In the genomic region with DNA sequence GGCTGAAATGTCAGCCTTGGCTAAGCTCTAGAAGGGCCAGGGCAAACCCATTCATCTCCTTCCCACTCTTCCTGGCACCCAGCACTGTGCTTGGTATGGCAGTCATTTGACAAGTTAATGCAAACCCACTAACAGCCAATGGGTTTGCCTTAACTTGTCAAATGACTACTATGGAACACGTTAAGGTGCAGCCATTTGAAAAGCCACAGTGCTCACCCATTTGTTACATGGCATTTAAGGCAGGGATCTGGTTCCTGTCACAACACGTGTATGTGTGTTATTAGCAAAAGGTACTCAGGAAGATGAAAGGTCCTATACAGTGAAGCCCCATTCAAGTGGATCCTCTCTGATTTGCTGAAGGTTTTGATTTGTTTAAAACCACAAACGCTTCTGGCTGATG, we compare ENCODE assay signal across 25 cellular contexts. TPM values are rescaled to one million over a fixed set of nuclear protein-coding genes. Genes with fewer than 3 reads are reported as not detected.
DNase-seq lines count a peak whose midpoint lies in the region; ATAC-seq, FAIRE-seq and TF ChIP-seq lines count a peak whose summit lies in the region.
"Had no signal": no experiment of that assay in that cellular context is flagged by ENCODE, and none has a peak within 500 bp of the region (broad histone marks: within the 10 kb centered on the region; RNA-seq: fewer than 3 reads in every experiment).

No MANE protein-coding gene starts in this region.

- peak overlapping the region in 5 of 11 experiments; percentile 41 to 94 (median 91); a peak in 10 of 22 replicates for H3K9ac ChIP-seq in BLaER1 treated with 17β-estradiol and CSF1 and Interleukin-3, amounts not matched to agents 10 nM and 100 nM
- H3K9ac ChIP-seq in astrocyte (ENCODE audit: low read length) = no peak overlapping the region
- peak overlapping the region; percentile 99 for H3K9ac ChIP-seq in neural cell (ENCODE audit: low read length)
- H3K9ac ChIP-seq: SK-N-SH had no signal

- H3K9me3 Mint-ChIP-seq in GM23338 (no peaks in the 10 kb centered on the region), astrocyte (ENCODE audit: unreplicated experiment) (no peaks in the 10 kb centered on the region)

- peaks cover 49 to 87% (median 73%) of the 10 kb centered on the region in 10 experiments for H3K4me1 ChIP-seq in BLaER1 treated with 17β-estradiol and CSF1 and Interleukin-3, amounts not matched to agents 10 nM and 100 nM
- H3K4me1 ChIP-seq in GM23338 (ENCODE audit: insufficient read depth) (peaks cover 40% of the 10 kb centered on the region), astrocyte (ENCODE audit: insufficient read depth, low read length) (peaks cover 10% of the 10 kb centered on the region)

- TF ChIP-seq RAD21 in neural cell (conservative IDR thresholded peaks at IDR 0.05) = no peak

- H3K79me2 ChIP-seq in GM23338 (replicated peaks; ENCODE audit: insufficient read depth) = peaks cover 76% of the 10 kb centered on the region
- H3K79me2 ChIP-seq in astrocyte (ENCODE audit: insufficient read depth, low read length) = peaks cover 59% of the 10 kb centered on the region
- peaks cover 95% of the 10 kb centered on the region for H3K79me2 ChIP-seq in neural cell (replicated peaks; ENCODE audit: insufficient read depth, low read length)

- no peaks in the 10 kb centered on the region for H3K36me3 Mint-ChIP-seq in GM23338 (ENCODE audit: low read depth)
- H3K36me3 Mint-ChIP-seq in astrocyte (ENCODE audit: low read depth, unreplicated experiment) = peaks cover 2% of the 10 kb centered on the region
- H3K36me3 Mint-ChIP-seq: CD14-positive monocyte, IgD-negative memory B cell had no signal

- H3K27me3 Mint-ChIP-seq in GM23338 (ENCODE audit: insufficient read depth, low read depth, poor library complexity) (peaks cover 25% of the 10 kb centered on the region), astrocyte (ENCODE audit: low read depth, unreplicated experiment) (peaks cover 12% of the 10 kb centered on the region)

- no peak for FAIRE-seq in astrocyte (lab: Jason Lieb, UNC)
- FAIRE-seq: GM12878 had no signal

- peak overlapping the region in 7 of 11 experiments; percentile 1 to 91 (median 87); a peak in 9 of 22 replicates for H3K27ac ChIP-seq in BLaER1 treated with 17β-estradiol and CSF1 and Interleukin-3, amounts not matched to agents 10 nM and 100 nM
- H3K27ac ChIP-seq in GM23338 (ENCODE audit: low read depth) = no peak overlapping the region
- no peak overlapping the region for H3K27ac ChIP-seq in astrocyte (ENCODE audit: low read depth, low read length)
- peak overlapping the region; percentile 98 for H3K27ac ChIP-seq in neural cell (ENCODE audit: low read length)

- peaks cover 0 to 33% (median 0%) of the 10 kb centered on the region in 11 experiments; a peak in 8 of 22 replicates for H3K27me3 ChIP-seq in BLaER1 treated with 17β-estradiol and CSF1 and Interleukin-3, amounts not matched to agents 10 nM and 100 nM
- H3K27me3 ChIP-seq in GM23338 (ENCODE audit: insufficient read depth) = peaks cover 13% of the 10 kb centered on the region
- peaks cover 22% of the 10 kb centered on the region for H3K27me3 ChIP-seq in astrocyte (ENCODE audit: insufficient read depth, low read length)
- H3K27me3 ChIP-seq in neural cell (ENCODE audit: insufficient read depth, low read depth, low read length) = no peaks in the 10 kb centered on the region

- H4K20me1 ChIP-seq in BLaER1 treated with 17β-estradiol and CSF1 and Interleukin-3, amounts not matched to agents 10 nM and 100 nM = peaks cover 0 to 84% (median 68%) of the 10 kb centered on the region in 11 experiments; a peak in 19 of 22 replicates
- H4K20me1 ChIP-seq in GM23338 (replicated peaks; ENCODE audit: insufficient read depth) (peaks cover 66% of the 10 kb centered on the region), astrocyte (ENCODE audit: insufficient read depth, low read length) (peaks cover 60% of the 10 kb centered on the region), neural cell (ENCODE audit: insufficient read depth) (peaks cover 32% of the 10 kb centered on the region)

- H3K9me3 ChIP-seq in BLaER1 treated with 17β-estradiol and CSF1 and Interleukin-3, amounts not matched to agents 10 nM and 100 nM (replicated peaks in 1 of 11) = no peaks in the 10 kb centered on the region
- H3K9me3 ChIP-seq in astrocyte (ENCODE audit: insufficient read depth, low read depth, low read length) (no peaks in the 10 kb centered on the region), neural cell (ENCODE audit: low read length) (no peaks in the 10 kb centered on the region)
- H3K9me3 ChIP-seq: MG63, SK-N-SH had no signal

- DNase-seq in GM23338 (ENCODE audit: low spot score) (no peak), astrocyte (ENCODE audit: low read depth) (no peak), superior temporal gyrus (ENCODE audit: extremely low spot score) (no peak)
- no peak for DNase-seq in NK-92 treated with Interleukin-12 subunit alpha and Interleukin-12 subunit beta, amount 100 ng/mL, for 24 hours (lab: John Stamatoyannopoulos, UW)
- DNase-seq in stimulated activated CD4-positive, alpha-beta T cell treated with anti-CD3 and anti-CD28 coated beads, Interleukin-2, amount 100 ng/mL, for 24 hours = no peak
- DNase-seq: COR-L47, DMS153, EL, GOT3, Kasumi-1, MG63, NCI-H1048, NCI-H146, NCI-H2081 treated with DMSO at 0.1 percent for 48 hours, NCI-H446, NCI-H774, OCI-M1, SHP77 treated with DMSO at 0.1 percent for 48 hours, SK-N-SH had no signal

- H3K4me1 Mint-ChIP-seq in GM23338 (peaks cover 48% of the 10 kb centered on the region), astrocyte (ENCODE audit: low read depth, unreplicated experiment) (peaks cover 3% of the 10 kb centered on the region)
- H3K4me1 Mint-ChIP-seq: CD14-positive monocyte, IgD-negative memory B cell had no signal

- no peak for TF ChIP-seq EP300 in neural cell (conservative IDR thresholded peaks at IDR 0.05; ENCODE audit: poor library complexity, severe bottlenecking)

- ATAC-seq in GM23338 = no peak
- ATAC-seq: GM12878, HCT116 had no signal

- H3F3A ChIP-seq in GM23338 (replicated peaks; ENCODE audit: low read depth) (0 out of 2 replicates have a peak, but pooled peaks cover 4% of the 10 kb centered on the region), neural cell (ENCODE audit: insufficient read depth, low read length, poor library complexity, severe bottlenecking) (no peaks in the 10 kb centered on the region)

- H3K4me2 ChIP-seq in BLaER1 treated with 17β-estradiol and CSF1 and Interleukin-3, amounts not matched to agents 10 nM and 100 nM = peak overlapping the region; percentile 58 to 99 (median 97)
- H3K4me2 ChIP-seq in GM23338 (0 out of 2 replicates have a peak overlapping the region, but pooled peaks have one; percentile 26), astrocyte (ENCODE audit: low read length) (no peak overlapping the region), neural cell (ENCODE audit: low read length) (peak overlapping the region; percentile 99)
- H3K4me2 ChIP-seq: SK-N-SH had no signal

- H3K4me3 Mint-ChIP-seq in GM23338 = no peak overlapping the region
- H3K4me3 Mint-ChIP-seq in astrocyte (ENCODE audit: unreplicated experiment) = peak overlapping the region; percentile 90
- H3K4me3 Mint-ChIP-seq: IgD-negative memory B cell had no signal

- peak overlapping the region in 7 of 10 experiments; percentile 9 to 97 (median 92); a peak in 7 of 20 replicates for H3K4me3 ChIP-seq in BLaER1 treated with 17β-estradiol and CSF1 and Interleukin-3, amounts not matched to agents 10 nM and 100 nM
- no peak overlapping the region for H3K4me3 ChIP-seq in GM23338
- no peak overlapping the region for H3K4me3 ChIP-seq in astrocyte (ENCODE audit: insufficient read depth, low read depth, low read length)
- peak overlapping the region; percentile 87 for H3K4me3 ChIP-seq in neural cell (ENCODE audit: low read length)
- H3K4me3 ChIP-seq: GM12878, MG63 had no signal

- H3K27ac Mint-ChIP-seq in GM23338 = no peak overlapping the region
- H3K27ac Mint-ChIP-seq in astrocyte (ENCODE audit: unreplicated experiment) = no peak overlapping the region
- H3K27ac Mint-ChIP-seq: CD14-positive monocyte, IgD-negative memory B cell had no signal

- H3K9me2 ChIP-seq in GM23338 (ENCODE audit: insufficient read depth) (no peaks in the 10 kb centered on the region), neural cell (ENCODE audit: insufficient read depth, low read length) (no peaks in the 10 kb centered on the region)
- H3K9me2 ChIP-seq: SK-N-SH had no signal

- H2AFZ ChIP-seq in GM23338 (no peak overlapping the region), astrocyte (ENCODE audit: low read depth, low read length) (no peak overlapping the region), neural cell (ENCODE audit: low read depth, low read length) (no peak overlapping the region)

- TF ChIP-seq CTCF in GM23338 (conservative IDR thresholded peaks at IDR 0.05; ENCODE audit: low read depth in 2 of 2) (no peak), astrocyte (IDR thresholded peaks at IDR 0.05; ENCODE audit: insufficient read depth, low read depth, low read length) (no peak), neural cell (IDR thresholded peaks at IDR 0.05; ENCODE audit: poor library complexity, severe bottlenecking) (no peak)

- peaks cover 0 to 20% (median 3%) of the 10 kb centered on the region in 11 experiments; a peak in 5 of 22 replicates for H3K36me3 ChIP-seq in BLaER1 treated with 17β-estradiol and CSF1 and Interleukin-3, amounts not matched to agents 10 nM and 100 nM
- H3K36me3 ChIP-seq in GM23338 (ENCODE audit: insufficient read depth) (no peaks in the 10 kb centered on the region), astrocyte (ENCODE audit: insufficient read depth, low read length) (no peaks in the 10 kb centered on the region), neural cell (ENCODE audit: insufficient read depth, low read length) (no peaks in the 10 kb centered on the region)
- H3K36me3 ChIP-seq: MG63 had no signal

TF ChIP-seq in GM23338, 12 proteins besides CTCF, POLR2A, EP300 and RAD21:
- TF ChIP-seq EZH2 (IDR thresholded peaks at IDR 0.05; ENCODE audit: low read depth, unreplicated experiment) = no peak
- no peak for TF ChIP-seq NANOG (IDR thresholded peaks at IDR 0.05; ENCODE audit: borderline replicate concordance)
- TF ChIP-seq POLR2AphosphoS5 (IDR thresholded peaks at IDR 0.05; ENCODE audit: low read depth) = no peak

TF ChIP-seq in neural cell, 6 proteins besides CTCF, POLR2A, EP300 and RAD21 (continues in another document):
- TF ChIP-seq SMC3 (conservative IDR thresholded peaks at IDR 0.05; ENCODE audit: poor library complexity) = no peak

RNA-seq across cellular contexts. Expression of a gene that starts 7.2 kb away (rescaled TPM):
- 143 and 146 TPM in 2 replicates for total RNA-seq in GM23338 (2014; rRNA removed; shearing (Covaris generic))
- 52.7 and 53.6 TPM in 2 replicates for polyA plus RNA-seq in GM23338 (2016; fragmentation: Nextera tagmentation; extraction: Ambion mirVana)
- total RNA-seq in astrocyte = 59.6 and 67.4 TPM in 2 replicates
- polyA plus RNA-seq in neural cell = 642 and 752 TPM in 2 replicates
- 709 and 726 TPM in 2 replicates for polyA minus RNA-seq in neural cell
- polyA plus RNA-seq: CD14-positive monocyte, IgD-negative memory B cell had no signal

Comparison
In these comparisons a context has a peak if more than half of its experiments do, and no peak if none do; other contexts are left out.
1. H3K27ac ChIP-seq: peak in BLaER1 treated with 17β-estradiol and CSF1 and Interleukin-3, amounts not matched to agents 10 nM and 100 nM (7 of 11) and neural cell (single experiment); none in GM23338 (single experiment) and astrocyte (single experiment).
2. H3K4me3 ChIP-seq: peak in BLaER1 treated with 17β-estradiol and CSF1 and Interleukin-3, amounts not matched to agents 10 nM and 100 nM (7 of 10) and neural cell (single experiment); none in GM23338 (single experiment) and astrocyte (single experiment).